Comparison of ENCODE assay signal across 13 cellular contexts in the genomic region with DNA sequence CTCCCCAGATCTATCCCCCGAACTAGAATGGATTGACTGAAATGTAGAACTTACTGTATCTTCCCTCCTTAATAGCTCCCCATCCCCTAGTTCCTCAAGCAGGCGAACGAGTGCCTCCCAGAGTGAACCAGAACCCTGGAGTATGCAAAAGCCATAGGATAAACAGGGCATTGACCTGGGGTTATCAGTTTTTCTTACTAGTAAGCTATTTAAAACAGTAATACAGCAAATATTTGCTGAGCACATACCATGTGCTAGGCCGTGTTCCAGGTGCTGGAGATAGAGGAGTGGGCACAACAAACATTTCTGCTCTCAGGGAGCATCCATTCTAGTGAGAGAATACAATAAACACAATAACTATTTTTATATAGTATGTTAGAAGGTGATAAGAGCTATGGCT. TPM values are rescaled to one million over a fixed set of nuclear protein-coding genes. Genes with fewer than 3 reads are reported as not detected.
DNase-seq lines count a peak whose midpoint lies in the region; ATAC-seq and TF ChIP-seq lines count a peak whose summit lies in the region.
"Had no signal": no experiment of that assay in that cellular context is flagged by ENCODE, and none has a peak within 500 bp of the region (broad histone marks: within the 10 kb centered on the region; RNA-seq: fewer than 3 reads in every experiment).

No MANE protein-coding gene starts in this region.

- H3K27me3 Mint-ChIP-seq in H9 (ENCODE audit: low read depth) (no peaks in the 10 kb centered on the region), memory B cell (no peaks in the 10 kb centered on the region)
- H3K27me3 Mint-ChIP-seq in activated CD4-positive, alpha-beta memory T cell treated with anti-CD3 and anti-CD28 coated beads, Interleukin-2, amount 10 ng/mL, durations not matched to agents 7 days and 5 days = no peaks in the 10 kb centered on the region

- no peak overlapping the region for H2AK5ac ChIP-seq in H9 (ENCODE audit: insufficient read length, low read length)

- 0 out of 5 replicates have a peak, but pooled peaks cover 0 to 3% of the 10 kb centered on the region in 2 experiments for H3K9me3 Mint-ChIP-seq in H9
- H3K9me3 Mint-ChIP-seq in activated CD4-positive, alpha-beta memory T cell treated with anti-CD3 and anti-CD28 coated beads, Interleukin-2, amount 10 ng/mL, durations not matched to agents 7 days and 5 days = no peaks in the 10 kb centered on the region
- no peaks in the 10 kb centered on the region for H3K9me3 Mint-ChIP-seq in memory B cell

- H3K4me3 Mint-ChIP-seq in H9 (peak overlapping the region; percentile 46 to 68), memory B cell (peak overlapping the region; percentile 54)
- H3K4me3 Mint-ChIP-seq in activated CD4-positive, alpha-beta memory T cell treated with anti-CD3 and anti-CD28 coated beads, Interleukin-2, amount 10 ng/mL, durations not matched to agents 7 days and 5 days = peak overlapping the region; percentile 97

- H3K56ac ChIP-seq in H9 (ENCODE audit: insufficient read length, low read depth, low read length) = no peak overlapping the region

- no CpG with 5 or more reads among the region's 4 CpGs for WGBS in H9 (ENCODE audit: extremely low coverage, insufficient read length, low lambda C conversion rate)

- no peaks in the 10 kb centered on the region for H3K4me1 ChIP-seq in H9 (ENCODE audit: insufficient read depth, low read length)

- no peaks in the 10 kb centered on the region for H4K20me1 ChIP-seq in H9 (ENCODE audit: control insufficient read depth, insufficient read depth, insufficient read length)

- peak overlapping the region; percentile 82; the same call in 1 of the 2 replicates for H3K4me3 ChIP-seq in AG04450 (ENCODE audit: low read depth, low read length)

- no peak overlapping the region for H2BK15ac ChIP-seq in H9 (ENCODE audit: low read depth, low read length)

- H2BK120ac ChIP-seq in H9 (ENCODE audit: low read depth, low read length, poor library complexity, severe bottlenecking) = no peak overlapping the region

- DNase-seq in AG04450 (ENCODE audit: low read depth, low spot score) (no peak), H9 (no peak), memory B cell (ENCODE audit: low spot score in 2 of 2) (no peak), SHP77 treated with DMSO at 0.1 percent for 48 hours (lab: John Stamatoyannopoulos, UW) (no peak), OCI-M1 (lab: John Stamatoyannopoulos, UW) (no peak)
- DNase-seq in activated CD4-positive, alpha-beta memory T cell treated with anti-CD3 and anti-CD28 coated beads, Interleukin-2, amount 10 ng/mL, durations not matched to agents 7 days and 5 days = no peak
- DNase-seq: aorta, DMS53, left colon, retina had no signal

- no peak overlapping the region for H2BK12ac ChIP-seq in H9 (ENCODE audit: insufficient read length, low read depth, low read length)

- no peak overlapping the region for H2BK5ac ChIP-seq in H9 (ENCODE audit: insufficient read length, low read length)

- POLR2A ChIA-PET in AG04450 (lab: Yijun Ruan, JAX) = interaction anchor here (0.7 kb wide), 1 partner anchor 21 kb away, joined by 3 read pairs; no protein-coding TSS in a partner anchor
- POLR2A ChIA-PET in activated CD4-positive, alpha-beta memory T cell treated with anti-CD3 and anti-CD28 coated beads, Interleukin-2, amount 10 ng/mL, durations not matched to agents 7 days and 5 days (lab: Charles Lee) = interaction anchor here (1.2 to 4.1 kb wide), 4 partner anchors 14 to 722 kb away, joined by 3 to 80 read pairs (median 14); a partner anchor contains a TSS

- H4K8ac ChIP-seq in H9 (replicated peaks; ENCODE audit: insufficient read length, low read depth, low read length) = no peak overlapping the region

- H3K27ac ChIP-seq in AG04450 (ENCODE audit: low read depth, low read length) = no peak overlapping the region
- no peak overlapping the region for H3K27ac ChIP-seq in H9 (ENCODE audit: insufficient read length, low read depth, low read length)
- H3K27ac ChIP-seq: esophagus muscularis mucosa had no signal

- H3K36me3 Mint-ChIP-seq in H9 (ENCODE audit: insufficient read depth in 1 of 3, low read depth in 3 of 3) (peaks cover 23 to 54% (median 46%) of the 10 kb centered on the region in 3 experiments; a peak in 6 of 7 replicates), memory B cell (peaks cover 31% of the 10 kb centered on the region)
- peaks cover 66% of the 10 kb centered on the region for H3K36me3 Mint-ChIP-seq in activated CD4-positive, alpha-beta memory T cell treated with anti-CD3 and anti-CD28 coated beads, Interleukin-2, amount 10 ng/mL, durations not matched to agents 7 days and 5 days (ENCODE audit: low read depth)

- ATAC-seq in memory B cell (ENCODE audit: low read depth) (no peak), GM18909 (IDR thresholded peaks at IDR 0.05; ENCODE audit: poor library complexity, unreplicated experiment) (no peak), GM21576 (IDR thresholded peaks at IDR 0.05; ENCODE audit: unreplicated experiment) (no peak)
- ATAC-seq: left colon had no signal

- H3K18ac ChIP-seq in H9 (ENCODE audit: insufficient read length, low read depth, low read length) = no peak overlapping the region

- TF ChIP-seq CTCF in AG04450 (IDR thresholded peaks at IDR 0.05; ENCODE audit: low read depth, low read length) (no peak), H9 (conservative IDR thresholded peaks at IDR 0.05) (no peak)

- H3K4me2 ChIP-seq in H9 (ENCODE audit: insufficient read depth, insufficient read length, low read length) = peak overlapping the region; percentile 92

- H2AFZ ChIP-seq in H9 (ENCODE audit: low read length) = no peak overlapping the region

- peaks cover 21 to 32% of the 10 kb centered on the region in 2 experiments for H3K4me1 Mint-ChIP-seq in H9
- H3K4me1 Mint-ChIP-seq in activated CD4-positive, alpha-beta memory T cell treated with anti-CD3 and anti-CD28 coated beads, Interleukin-2, amount 10 ng/mL, durations not matched to agents 7 days and 5 days = peaks cover 72% of the 10 kb centered on the region
- H3K4me1 Mint-ChIP-seq in memory B cell = peaks cover 35% of the 10 kb centered on the region

- H3K14ac ChIP-seq in H9 (ENCODE audit: insufficient read depth, low read length) = no peak overlapping the region

- peaks cover 4% of the 10 kb centered on the region; the same call in 1 of the 2 replicates for H3K79me2 ChIP-seq in H9 (ENCODE audit: insufficient read depth, low read length)

- 0 out of 2 replicates have a peak, but pooled peaks cover 2% of the 10 kb centered on the region for H3K9me3 ChIP-seq in AG04450 (ENCODE audit: control insufficient read depth, insufficient read depth, low read length)
- H3K9me3 ChIP-seq in H9 (ENCODE audit: control insufficient read depth, low read depth, low read length) = no peaks in the 10 kb centered on the region
- H3K9me3 ChIP-seq: esophagus muscularis mucosa had no signal

- no peak overlapping the region for H3T11ph ChIP-seq in H9 (ENCODE audit: low read length)

- no peak overlapping the region for H4K91ac ChIP-seq in H9 (ENCODE audit: insufficient read length, low read depth, low read length)

- H3K27me3 ChIP-seq in AG04450 (ENCODE audit: control insufficient read depth, insufficient read depth, low read length) = no peaks in the 10 kb centered on the region
- no peaks in the 10 kb centered on the region for H3K27me3 ChIP-seq in H9 (ENCODE audit: insufficient read depth, low read length)
- H3K27me3 ChIP-seq: esophagus muscularis mucosa had no signal

- H3K79me1 ChIP-seq in H9 (ENCODE audit: insufficient read depth, low read depth, low read length, poor library complexity, severe bottlenecking) = peaks cover 12% of the 10 kb centered on the region

- H3K23me2 ChIP-seq in H9 (ENCODE audit: insufficient read length, low read depth, low read length, poor library complexity, severe bottlenecking) = peaks cover 11% of the 10 kb centered on the region

- no peak overlapping the region for H2BK20ac ChIP-seq in H9 (ENCODE audit: low read depth, low read length, poor library complexity, severe bottlenecking)

- H3K4ac ChIP-seq in H9 (ENCODE audit: low read depth, low read length) = no peak overlapping the region

- no peak overlapping the region for H4K5ac ChIP-seq in H9 (ENCODE audit: insufficient read length, low read depth, low read length)

- H3K27ac Mint-ChIP-seq in H9 (peak overlapping the region in 1 of 3 experiments; percentile 23; a peak in 2 of 7 replicates), memory B cell (no peak overlapping the region)
- peak overlapping the region; percentile 13 for H3K27ac Mint-ChIP-seq in activated CD4-positive, alpha-beta memory T cell treated with anti-CD3 and anti-CD28 coated beads, Interleukin-2, amount 10 ng/mL, durations not matched to agents 7 days and 5 days

- H3K23ac ChIP-seq in H9 (ENCODE audit: insufficient read length, low read depth, low read length) = no peak overlapping the region

- CTCF ChIA-PET in AG04450 (lab: Charles Lee) = interaction anchor here (0.6 to 3.7 kb wide), 6 partner anchors 24 to 152 kb away, joined by 3 to 31 read pairs (median 8); a partner anchor contains a TSS
- CTCF ChIA-PET in activated CD4-positive, alpha-beta memory T cell treated with anti-CD3 and anti-CD28 coated beads, Interleukin-2, amount 10 ng/mL, durations not matched to agents 7 days and 5 days (lab: Charles Lee) = interaction anchor here (0.7 to 4.3 kb wide), 3 partner anchors 63 to 522 kb away, joined by 3 to 34 read pairs (median 4); a partner anchor contains a TSS

- H3K9ac ChIP-seq in H9 (ENCODE audit: extremely low read depth, insufficient read length, low read length) = no peak overlapping the region

RNA-seq across cellular contexts. Expression of a gene that starts 1.8 kb away (rescaled TPM):
- 21.6 and 24.6 TPM in 2 replicates for polyA plus RNA-seq in AG04450 (2011; rRNA removed)
- polyA minus RNA-seq in AG04450 (2011; rRNA and poly(A)+ RNA removed) = 35.7 and 43.5 TPM in 2 replicates
- total RNA-seq in H9 (2021) = 100 and 103 TPM in 2 replicates
- 10 to 100 TPM; 33.1 to 37.9 TPM for total RNA-seq in activated CD4-positive, alpha-beta memory T cell treated with anti-CD3 and anti-CD28 coated beads, Interleukin-2, amount 10 ng/mL, durations not matched to agents 7 days and 5 days

RNA-seq across cellular contexts. Expression of a gene that starts 2.0 kb away (rescaled TPM):
- polyA plus RNA-seq in AG04450 (2011; rRNA removed) = 4.1 and 5.3 TPM in 2 replicates
- polyA minus RNA-seq in AG04450 (2011; rRNA and poly(A)+ RNA removed) = 4.5 and 10.1 TPM in 2 replicates
- 4.3 and 5.3 TPM in 2 replicates for total RNA-seq in H9 (2021)
- total RNA-seq in activated CD4-positive, alpha-beta memory T cell treated with anti-CD3 and anti-CD28 coated beads, Interleukin-2, amount 10 ng/mL, durations not matched to agents 7 days and 5 days = 10 to 100 TPM; 13.2 to 14.4 TPM
